In the genomic region with DNA sequence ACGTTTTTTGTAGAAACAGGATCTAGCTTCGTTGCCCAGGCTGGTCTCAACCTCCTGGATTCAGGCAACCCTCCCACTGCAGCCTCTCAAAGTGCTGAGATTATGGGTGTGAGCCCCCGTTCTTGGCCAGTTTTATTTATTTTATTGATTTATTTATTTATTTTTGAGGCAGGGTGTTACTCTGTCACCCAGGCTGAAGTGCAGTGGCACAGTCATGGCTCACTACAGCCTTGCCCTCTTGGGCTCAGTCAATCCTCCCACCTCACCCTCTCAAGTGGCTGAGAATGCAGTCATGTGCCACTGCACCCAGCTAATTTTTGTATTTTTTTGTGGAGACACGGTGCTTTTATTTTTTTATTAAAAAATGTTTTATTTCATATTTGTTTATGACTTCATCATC, we compare ENCODE assay signal across 1 cellular context.
TF ChIP-seq lines count a peak whose summit lies in the region.

No MANE protein-coding gene starts in this region.

TF ChIP-seq in HepG2, 621 proteins besides CTCF, POLR2A, EP300 and RAD21 (continued from another document):
- TF ChIP-seq, protein P1, sequence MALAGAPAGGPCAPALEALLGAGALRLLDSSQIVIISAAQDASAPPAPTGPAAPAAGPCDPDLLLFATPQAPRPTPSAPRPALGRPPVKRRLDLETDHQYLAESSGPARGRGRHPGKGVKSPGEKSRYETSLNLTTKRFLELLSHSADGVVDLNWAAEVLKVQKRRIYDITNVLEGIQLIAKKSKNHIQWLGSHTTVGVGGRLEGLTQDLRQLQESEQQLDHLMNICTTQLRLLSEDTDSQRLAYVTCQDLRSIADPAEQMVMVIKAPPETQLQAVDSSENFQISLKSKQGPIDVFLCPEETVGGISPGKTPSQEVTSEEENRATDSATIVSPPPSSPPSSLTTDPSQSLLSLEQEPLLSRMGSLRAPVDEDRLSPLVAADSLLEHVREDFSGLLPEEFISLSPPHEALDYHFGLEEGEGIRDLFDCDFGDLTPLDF (CRISPR knock-in tag; IDR thresholded peaks at IDR 0.05): 0 out of 2 replicates have a peak, but pooled peaks have one; percentile 30
- TF ChIP-seq FOXP1 (IDR thresholded peaks at IDR 0.05) (no peak), FOXP1 (CRISPR knock-in tag; IDR thresholded peaks at IDR 0.05) (peak; percentile 73), HNF4A (CRISPR knock-in tag; IDR thresholded peaks at IDR 0.05) (peak; percentile 23; the same call in 1 of the 2 replicates), RXRB (CRISPR knock-in tag; IDR thresholded peaks at IDR 0.05; ENCODE audit: borderline replicate concordance) (0 out of 2 replicates have a peak, but pooled peaks have one; percentile 11), CREB1 (IDR thresholded peaks at IDR 0.05) (0 out of 2 replicates have a peak, but pooled peaks have one; percentile 1), CREB1 (CRISPR knock-in tag; IDR thresholded peaks at IDR 0.05) (no peak), TBX3 (IDR thresholded peaks at IDR 0.05; ENCODE audit: borderline replicate concordance) (0 out of 2 replicates have a peak, but pooled peaks have one; percentile 13)
- TF ChIP-seq, protein P2, sequence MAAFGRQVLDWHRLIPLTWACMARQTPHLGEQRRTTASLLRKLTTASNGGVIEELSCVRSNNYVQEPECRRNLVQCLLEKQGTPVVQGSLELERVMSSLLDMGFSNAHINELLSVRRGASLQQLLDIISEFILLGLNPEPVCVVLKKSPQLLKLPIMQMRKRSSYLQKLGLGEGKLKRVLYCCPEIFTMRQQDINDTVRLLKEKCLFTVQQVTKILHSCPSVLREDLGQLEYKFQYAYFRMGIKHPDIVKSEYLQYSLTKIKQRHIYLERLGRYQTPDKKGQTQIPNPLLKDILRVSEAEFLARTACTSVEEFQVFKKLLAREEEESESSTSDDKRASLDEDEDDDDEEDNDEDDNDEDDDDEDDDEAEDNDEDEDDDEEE (CRISPR knock-in tag; IDR thresholded peaks at IDR 0.05): no peak
- TF ChIP-seq, protein P3, sequence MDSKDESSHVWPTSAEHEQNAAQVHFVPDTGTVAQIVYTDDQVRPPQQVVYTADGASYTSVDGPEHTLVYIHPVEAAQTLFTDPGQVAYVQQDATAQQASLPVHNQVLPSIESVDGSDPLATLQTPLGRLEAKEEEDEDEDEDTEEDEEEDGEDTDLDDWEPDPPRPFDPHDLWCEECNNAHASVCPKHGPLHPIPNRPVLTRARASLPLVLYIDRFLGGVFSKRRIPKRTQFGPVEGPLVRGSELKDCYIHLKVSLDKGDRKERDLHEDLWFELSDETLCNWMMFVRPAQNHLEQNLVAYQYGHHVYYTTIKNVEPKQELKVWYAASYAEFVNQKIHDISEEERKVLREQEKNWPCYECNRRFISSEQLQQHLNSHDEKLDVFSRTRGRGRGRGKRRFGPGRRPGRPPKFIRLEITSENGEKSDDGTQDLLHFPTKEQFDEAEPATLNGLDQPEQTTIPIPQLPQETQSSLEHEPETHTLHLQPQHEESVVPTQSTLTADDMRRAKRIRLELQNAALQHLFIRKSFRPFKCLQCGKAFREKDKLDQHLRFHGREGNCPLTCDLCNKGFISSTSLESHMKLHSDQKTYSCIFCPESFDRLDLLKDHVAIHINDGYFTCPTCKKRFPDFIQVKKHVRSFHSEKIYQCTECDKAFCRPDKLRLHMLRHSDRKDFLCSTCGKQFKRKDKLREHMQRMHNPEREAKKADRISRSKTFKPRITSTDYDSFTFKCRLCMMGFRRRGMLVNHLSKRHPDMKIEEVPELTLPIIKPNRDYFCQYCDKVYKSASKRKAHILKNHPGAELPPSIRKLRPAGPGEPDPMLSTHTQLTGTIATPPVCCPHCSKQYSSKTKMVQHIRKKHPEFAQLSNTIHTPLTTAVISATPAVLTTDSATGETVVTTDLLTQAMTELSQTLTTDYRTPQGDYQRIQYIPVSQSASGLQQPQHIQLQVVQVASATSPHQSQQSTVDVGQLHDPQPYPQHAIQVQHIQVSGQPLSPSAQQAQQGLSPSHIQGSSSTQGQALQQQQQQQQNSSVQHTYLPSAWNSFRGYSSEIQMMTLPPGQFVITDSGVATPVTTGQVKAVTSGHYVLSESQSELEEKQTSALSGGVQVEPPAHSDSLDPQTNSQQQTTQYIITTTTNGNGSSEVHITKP (CRISPR knock-in tag; IDR thresholded peaks at IDR 0.05; ENCODE audit: low read depth): no peak
